ENCODE assay signal across 9 cellular contexts in genomic region chr6:83897094-83897493, GRCh38. TPM values are rescaled to one million over a fixed set of nuclear protein-coding genes. Genes with fewer than 3 reads are reported as not detected.
"Had no signal": no experiment of that assay in that cellular context is flagged by ENCODE, and none has a peak within 500 bp of the region (broad histone marks: within the 10 kb centered on the region; RNA-seq: fewer than 3 reads in every experiment).

No MANE protein-coding gene starts in this region.

RNA-seq across cellular contexts. Expression of gene RIPPLY2, which starts 43.9 kb away (rescaled TPM):
- total RNA-seq: stomach, subcutaneous adipose tissue, suprapubic skin, thoracic aorta, thyroid gland, transverse colon, upper lobe of left lung, upper lobe of right lung, vagina had no signal
